In the genomic region with DNA sequence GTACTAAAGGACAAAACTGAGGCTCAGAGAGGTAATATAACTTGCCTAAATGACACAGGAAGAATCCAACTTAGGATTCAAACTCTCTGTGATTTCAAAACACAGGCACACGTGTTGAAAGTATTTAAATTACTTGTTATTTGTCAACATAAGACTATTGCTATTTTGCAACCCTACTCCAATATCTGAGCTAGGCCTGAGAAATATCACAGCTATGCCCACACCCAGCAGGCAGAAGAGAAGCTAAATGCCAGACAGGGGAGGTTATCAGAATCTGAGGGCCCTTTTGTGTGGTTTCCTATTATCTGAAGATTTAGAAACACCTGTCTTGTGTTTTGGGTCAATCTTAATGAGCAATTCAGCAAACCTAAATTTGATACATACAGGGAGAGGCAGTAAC, we compare ENCODE assay signal across 27 cellular contexts.
A peak's percentile ranks its signal among the peaks of the same experiment; 100 is the strongest.
DNase-seq lines count a peak whose midpoint lies in the region; ATAC-seq and TF ChIP-seq lines count a peak whose summit lies in the region.
"Had no signal": no experiment of that assay in that cellular context is flagged by ENCODE, and none has a peak within 500 bp of the region (broad histone marks: within the 10 kb centered on the region; RNA-seq: fewer than 3 reads in every experiment).

No MANE protein-coding gene starts in this region.

- no peak overlapping the region for H3K4me2 ChIP-seq in GM23248 (ENCODE audit: unreplicated experiment)
- peak overlapping the region; percentile 57 for H3K4me2 ChIP-seq in OCI-LY3 (ENCODE audit: low read length)
- H3K4me2 ChIP-seq: PC-9, smooth muscle cell had no signal

- H3K4me3 ChIP-seq in GM23248 (no peak overlapping the region), OCI-LY3 (ENCODE audit: low read length) (peak overlapping the region; percentile 43; the same call in 1 of the 2 replicates), epithelial cell of esophagus (ENCODE audit: low read length) (no peak overlapping the region), psoas muscle (no peak overlapping the region)
- H3K4me3 ChIP-seq: adrenal gland, colonic mucosa, esophagus muscularis mucosa, gastrocnemius medialis, PC-9, smooth muscle cell, transverse colon had no signal

- DNase-seq in GM23248 (peak; percentile 33), epithelial cell of esophagus (ENCODE audit: low read depth) (peak; percentile 55), psoas muscle (no peak), G401 (ENCODE audit: low spot score) (no peak), DMS79 (lab: John Stamatoyannopoulos, UW) (no peak)
- DNase-seq: activated CD4-positive, alpha-beta T cell treated with anti-CD3 and anti-CD28 coated beads, Interleukin-2, amount 10 ng/mL, durations not matched to agents 24 days and 14 days; activated T-cell treated with anti-CD3 and anti-CD28 coated beads, Interleukin-2, amount 50 U/mL, for 4 hours; adrenal gland; colonic mucosa; DMS79 treated with DMSO at 0.1 percent for 48 hours; gastrocnemius medialis; hippocampal formation; immature natural killer cell; KBM-7; naive thymus-derived CD4-positive, alpha-beta T cell; NCI-H1436; NCI-H2107; nucleus accumbens; SHP77; stimulated activated CD4-positive, alpha-beta T cell treated with anti-CD3 and anti-CD28 coated beads, Interleukin-2, amount 100 ng/mL, for 24 hours; transverse colon; WERI-Rb-1 had no signal

- H3K9ac ChIP-seq in GM23248 (no peak overlapping the region), OCI-LY3 (ENCODE audit: low read length) (no peak overlapping the region)

- H3K79me2 ChIP-seq in GM23248 (ENCODE audit: insufficient read depth) = no peaks in the 10 kb centered on the region
- H3K79me2 ChIP-seq in OCI-LY3 (ENCODE audit: low read length) = no peaks in the 10 kb centered on the region

- intact Hi-C loops in psoas muscle (cut with DNase I) = no loop called here

- WGBS in GM23248 (ENCODE audit: low coverage in 1 of 2, low lambda C conversion rate in 2 of 2, missing lambda C conversion rate in 2 of 2), 2 experiments = 7% methylated on average over 1 of the region's 1 CpG
- 17 to 35% (median 22%) methylated on average over 1 of the region's 1 CpG for WGBS in psoas muscle, 3 donors

- peaks cover 4% of the 10 kb centered on the region; the same call in 1 of the 2 replicates for H3F3A ChIP-seq in GM23248 (ENCODE audit: insufficient read depth)

- ATAC-seq in psoas muscle (peak in 3 of 4 donors; percentile 31 to 61 (median 35)), GM21360 (IDR thresholded peaks at IDR 0.05; ENCODE audit: unreplicated experiment) (no peak)
- ATAC-seq: activated T-cell treated with anti-CD3 and anti-CD28 coated beads, Interleukin-2, amount 50 U/mL, for 4 hours; naive thymus-derived CD4-positive, alpha-beta T cell had no signal

- no peaks in the 10 kb centered on the region for H3K9me3 ChIP-seq in GM23248 (ENCODE audit: low read depth)
- no peaks in the 10 kb centered on the region for H3K9me3 ChIP-seq in OCI-LY3 (ENCODE audit: insufficient read depth, low read length)
- no peaks in the 10 kb centered on the region for H3K9me3 ChIP-seq in psoas muscle
- H3K9me3 ChIP-seq: adrenal gland, colonic mucosa, esophagus muscularis mucosa, gastrocnemius medialis, transverse colon had no signal

- H4K20me1 ChIP-seq in GM23248 (ENCODE audit: insufficient read depth) (no peaks in the 10 kb centered on the region), OCI-LY3 (ENCODE audit: insufficient read depth, low read length) (no peaks in the 10 kb centered on the region)

- H3K27me3 ChIP-seq in GM23248 (replicated peaks; ENCODE audit: insufficient read depth) (no peaks in the 10 kb centered on the region), OCI-LY3 (ENCODE audit: low read depth, low read length) (no peaks in the 10 kb centered on the region), psoas muscle (ENCODE audit: insufficient read depth in 3 of 3, low read length in 2 of 3) (no peaks in the 10 kb centered on the region)
- H3K27me3 ChIP-seq: adrenal gland, colonic mucosa, esophagus muscularis mucosa, gastrocnemius medialis, transverse colon had no signal

- H3K9me2 ChIP-seq in GM23248 (ENCODE audit: insufficient read depth) = no peaks in the 10 kb centered on the region

- H3K27ac ChIP-seq in GM23248 = no peak overlapping the region
- no peak overlapping the region for H3K27ac ChIP-seq in OCI-LY3 (ENCODE audit: low read length)
- H3K27ac ChIP-seq in psoas muscle = no peak overlapping the region
- H3K27ac ChIP-seq: adrenal gland, colonic mucosa, PC-9, WERI-Rb-1 had no signal

- H3K4me1 ChIP-seq in GM23248 (ENCODE audit: insufficient read depth) = peaks cover 20% of the 10 kb centered on the region
- H3K4me1 ChIP-seq in OCI-LY3 (ENCODE audit: low read length) = peaks cover 4% of the 10 kb centered on the region; the same call in 1 of the 2 replicates
- peaks cover 29% of the 10 kb centered on the region for H3K4me1 ChIP-seq in psoas muscle
- H3K4me1 ChIP-seq: adrenal gland, colonic mucosa had no signal

- in situ Hi-C loops in GM23248 (cut with MboI) = no loop called here
- in situ Hi-C loops in G401 (cut with HindIII; ENCODE audit: low sequenced_read_pairs) = no loop called here

- H2AFZ ChIP-seq in GM23248 (no peak overlapping the region), OCI-LY3 (ENCODE audit: low read depth, low read length) (peak overlapping the region; percentile 81)
- H2AFZ ChIP-seq: PC-9 had no signal

- H3K36me3 ChIP-seq in GM23248 (ENCODE audit: low read depth) = no peaks in the 10 kb centered on the region
- H3K36me3 ChIP-seq in OCI-LY3 (replicated peaks; ENCODE audit: low read depth, low read length) = no peaks in the 10 kb centered on the region
- H3K36me3 ChIP-seq in psoas muscle (ENCODE audit: insufficient read depth in 1 of 2, low read depth in 1 of 2) = no peaks in the 10 kb centered on the region
- H3K36me3 ChIP-seq: adrenal gland, colonic mucosa, gastrocnemius medialis, transverse colon, WERI-Rb-1 had no signal

- TF ChIP-seq CTCF in OCI-LY3 (IDR thresholded peaks at IDR 0.05; ENCODE audit: low read depth, low read length) = no peak
- no peak for TF ChIP-seq CTCF in epithelial cell of esophagus (IDR thresholded peaks at IDR 0.05; ENCODE audit: insufficient read depth, low read depth, low read length, missing control alignments)
- TF ChIP-seq CTCF in psoas muscle (IDR thresholded peaks at IDR 0.05) = no peak

Comparison
In these comparisons a context has a peak if more than half of its experiments do, and no peak if none do; other contexts are left out.
1. DNase-seq: peak in GM23248 (single experiment) and epithelial cell of esophagus (single experiment); none in psoas muscle (0 of 2), G401 (single experiment) and DMS79 (single experiment).